1 cellular context compared by ENCODE assay signal in genomic region chr17:72122668-72123495, GRCh38.
TF ChIP-seq lines count a peak whose summit lies in the region.

No MANE protein-coding gene starts in this region.

TF ChIP-seq in HepG2, 621 proteins besides CTCF, POLR2A, EP300 and RAD21 (continued from another document and continues in another):
- peak; percentile 56; the same call in 1 of the 2 replicates for TF ChIP-seq MXD4 (CRISPR knock-in tag; IDR thresholded peaks at IDR 0.05)
- TF ChIP-seq ZNF367 (CRISPR knock-in tag; IDR thresholded peaks at IDR 0.05; ENCODE audit: borderline replicate concordance), result no peak
- TF ChIP-seq ZNF33A (CRISPR knock-in tag; IDR thresholded peaks at IDR 0.05; ENCODE audit: borderline replicate concordance), result 0 out of 2 replicates have a peak, but pooled peaks have one; percentile 59
- TF ChIP-seq SCMH1 (CRISPR knock-in tag; IDR thresholded peaks at IDR 0.05; ENCODE audit: borderline replicate concordance), result no peak
- TF ChIP-seq ZNF780A (CRISPR knock-in tag; IDR thresholded peaks at IDR 0.05), result no peak; the same call in 1 of the 2 replicates
- no peak for TF ChIP-seq NFAT5 (CRISPR knock-in tag; IDR thresholded peaks at IDR 0.05)
- TF ChIP-seq MAF1 (CRISPR knock-in tag; IDR thresholded peaks at IDR 0.05; ENCODE audit: borderline replicate concordance), result no peak
- TF ChIP-seq RNF2 (conservative IDR thresholded peaks at IDR 0.05; ENCODE audit: low read depth), result no peak
- TF ChIP-seq MXD1 (CRISPR knock-in tag; IDR thresholded peaks at IDR 0.05), result 0 out of 2 replicates have a peak, but pooled peaks have one; percentile 49
- peak; percentile 79 for TF ChIP-seq GATAD2A (CRISPR knock-in tag; IDR thresholded peaks at IDR 0.05)
- no peak for TF ChIP-seq RFX5 (IDR thresholded peaks at IDR 0.05; ENCODE audit: low read depth, low read length)
- peak; percentile 70 for TF ChIP-seq ARHGAP35 (CRISPR knock-in tag; IDR thresholded peaks at IDR 0.05; ENCODE audit: borderline replicate concordance)
- TF ChIP-seq GPN1 (CRISPR knock-in tag; IDR thresholded peaks at IDR 0.05; ENCODE audit: borderline replicate concordance), result no peak
- peak; percentile 67; the same call in 1 of the 2 replicates for TF ChIP-seq HINFP (CRISPR knock-in tag; IDR thresholded peaks at IDR 0.05; ENCODE audit: low read depth)
- no peak for TF ChIP-seq ZSCAN31 (CRISPR knock-in tag; IDR thresholded peaks at IDR 0.05; ENCODE audit: low read depth)
- peak; percentile 73; the same call in 1 of the 2 replicates for TF ChIP-seq TGIF2 (CRISPR knock-in tag; IDR thresholded peaks at IDR 0.05)
- TF ChIP-seq ZNF326 (CRISPR knock-in tag; IDR thresholded peaks at IDR 0.05; ENCODE audit: borderline replicate concordance), result no peak
- TF ChIP-seq ARNT2 (CRISPR knock-in tag; IDR thresholded peaks at IDR 0.05; ENCODE audit: low read depth), result peak; percentile 19; the same call in 1 of the 2 replicates
- no peak for TF ChIP-seq CENPX (CRISPR knock-in tag; IDR thresholded peaks at IDR 0.05)
- TF ChIP-seq MNT (IDR thresholded peaks at IDR 0.05), result no peak
- no peak for TF ChIP-seq AKNA (CRISPR knock-in tag; IDR thresholded peaks at IDR 0.05; ENCODE audit: borderline replicate concordance)
- TF ChIP-seq ZNF770 (CRISPR knock-in tag; IDR thresholded peaks at IDR 0.05), result 0 out of 2 replicates have a peak, but pooled peaks have one; percentile 31
- TF ChIP-seq SATB2 (CRISPR knock-in tag; IDR thresholded peaks at IDR 0.05), result no peak
- no peak for TF ChIP-seq HMGA1 (CRISPR knock-in tag; conservative IDR thresholded peaks at IDR 0.05)
- TF ChIP-seq ATF7 (IDR thresholded peaks at IDR 0.05), result no peak
- peak; percentile 78 for TF ChIP-seq ATF7 (CRISPR knock-in tag; IDR thresholded peaks at IDR 0.05)
- TF ChIP-seq ZUFSP (CRISPR knock-in tag; IDR thresholded peaks at IDR 0.05; ENCODE audit: borderline replicate concordance), result no peak
- no peak for TF ChIP-seq ZNF850 (CRISPR knock-in tag; conservative IDR thresholded peaks at IDR 0.05)
- TF ChIP-seq RELA (CRISPR knock-in tag; IDR thresholded peaks at IDR 0.05), result no peak
- TF ChIP-seq ZNF143 (CRISPR knock-in tag; IDR thresholded peaks at IDR 0.05), result no peak
- peak; percentile 99 for TF ChIP-seq HNF1B (CRISPR knock-in tag; IDR thresholded peaks at IDR 0.05)
- peak; percentile 73; the same call in 1 of the 2 replicates for TF ChIP-seq ZFYVE20 (CRISPR knock-in tag; IDR thresholded peaks at IDR 0.05; ENCODE audit: borderline replicate concordance, low read depth)
- TF ChIP-seq ZSCAN20 (CRISPR knock-in tag; IDR thresholded peaks at IDR 0.05; ENCODE audit: borderline replicate concordance), result no peak
- TF ChIP-seq MZF1 (CRISPR knock-in tag; IDR thresholded peaks at IDR 0.05; ENCODE audit: borderline replicate concordance), result 0 out of 2 replicates have a peak, but pooled peaks have one; percentile 12
- no peak for TF ChIP-seq TP53 (CRISPR knock-in tag; conservative IDR thresholded peaks at IDR 0.05)
- TF ChIP-seq CHCHD3 (CRISPR knock-in tag; IDR thresholded peaks at IDR 0.05), result 0 out of 2 replicates have a peak, but pooled peaks have one; percentile 86
- peak; percentile 88; the same call in 1 of the 2 replicates for TF ChIP-seq ZNF703 (CRISPR knock-in tag; IDR thresholded peaks at IDR 0.05; ENCODE audit: borderline replicate concordance)
- TF ChIP-seq NRL (CRISPR knock-in tag; IDR thresholded peaks at IDR 0.05; ENCODE audit: borderline replicate concordance), result no peak
- peak; percentile 59; the same call in 1 of the 2 replicates for TF ChIP-seq ZNF431 (CRISPR knock-in tag; IDR thresholded peaks at IDR 0.05; ENCODE audit: borderline replicate concordance, low read depth)
- peak; percentile 63 for TF ChIP-seq TFDP2 (CRISPR knock-in tag; IDR thresholded peaks at IDR 0.05)
- no peak for TF ChIP-seq KLF13 (CRISPR knock-in tag; IDR thresholded peaks at IDR 0.05)
